1 cellular context compared by ENCODE assay signal in genomic region chr1:208234721-208235120, GRCh38.
A peak's percentile ranks its signal among the peaks of the same experiment; 100 is the strongest.
TF ChIP-seq lines count a peak whose summit lies in the region.

No MANE protein-coding gene starts in this region.

TF ChIP-seq in HepG2, 621 proteins besides CTCF, POLR2A, EP300 and RAD21 (continued from another document):
- TF ChIP-seq, protein P1, sequence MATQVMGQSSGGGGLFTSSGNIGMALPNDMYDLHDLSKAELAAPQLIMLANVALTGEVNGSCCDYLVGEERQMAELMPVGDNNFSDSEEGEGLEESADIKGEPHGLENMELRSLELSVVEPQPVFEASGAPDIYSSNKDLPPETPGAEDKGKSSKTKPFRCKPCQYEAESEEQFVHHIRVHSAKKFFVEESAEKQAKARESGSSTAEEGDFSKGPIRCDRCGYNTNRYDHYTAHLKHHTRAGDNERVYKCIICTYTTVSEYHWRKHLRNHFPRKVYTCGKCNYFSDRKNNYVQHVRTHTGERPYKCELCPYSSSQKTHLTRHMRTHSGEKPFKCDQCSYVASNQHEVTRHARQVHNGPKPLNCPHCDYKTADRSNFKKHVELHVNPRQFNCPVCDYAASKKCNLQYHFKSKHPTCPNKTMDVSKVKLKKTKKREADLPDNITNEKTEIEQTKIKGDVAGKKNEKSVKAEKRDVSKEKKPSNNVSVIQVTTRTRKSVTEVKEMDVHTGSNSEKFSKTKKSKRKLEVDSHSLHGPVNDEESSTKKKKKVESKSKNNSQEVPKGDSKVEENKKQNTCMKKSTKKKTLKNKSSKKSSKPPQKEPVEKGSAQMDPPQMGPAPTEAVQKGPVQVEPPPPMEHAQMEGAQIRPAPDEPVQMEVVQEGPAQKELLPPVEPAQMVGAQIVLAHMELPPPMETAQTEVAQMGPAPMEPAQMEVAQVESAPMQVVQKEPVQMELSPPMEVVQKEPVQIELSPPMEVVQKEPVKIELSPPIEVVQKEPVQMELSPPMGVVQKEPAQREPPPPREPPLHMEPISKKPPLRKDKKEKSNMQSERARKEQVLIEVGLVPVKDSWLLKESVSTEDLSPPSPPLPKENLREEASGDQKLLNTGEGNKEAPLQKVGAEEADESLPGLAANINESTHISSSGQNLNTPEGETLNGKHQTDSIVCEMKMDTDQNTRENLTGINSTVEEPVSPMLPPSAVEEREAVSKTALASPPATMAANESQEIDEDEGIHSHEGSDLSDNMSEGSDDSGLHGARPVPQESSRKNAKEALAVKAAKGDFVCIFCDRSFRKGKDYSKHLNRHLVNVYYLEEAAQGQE (IDR thresholded peaks at IDR 0.05; ENCODE audit: borderline replicate concordance in 1 of 2, low read depth in 1 of 2, low read length in 2 of 2): no peak
- no peak for TF ChIP-seq ZNF326 (CRISPR knock-in tag; IDR thresholded peaks at IDR 0.05; ENCODE audit: borderline replicate concordance)
- no peak for TF ChIP-seq ZSCAN5A (CRISPR knock-in tag; IDR thresholded peaks at IDR 0.05; ENCODE audit: borderline replicate concordance)
- peak; percentile 46 for TF ChIP-seq TEAD3 (CRISPR knock-in tag; optimal IDR thresholded peaks at IDR 0.05; ENCODE audit: borderline replicate concordance)
- peak; percentile 71 for TF ChIP-seq FOSL1 (CRISPR knock-in tag; IDR thresholded peaks at IDR 0.05; ENCODE audit: borderline replicate concordance)
- TF ChIP-seq USF2 (IDR thresholded peaks at IDR 0.05; ENCODE audit: low read depth, low read length): no peak
- TF ChIP-seq USF2 (CRISPR knock-in tag; IDR thresholded peaks at IDR 0.05; ENCODE audit: borderline replicate concordance): no peak
- TF ChIP-seq DMAP1 (CRISPR knock-in tag; IDR thresholded peaks at IDR 0.05): no peak
- no peak for TF ChIP-seq MLLT10 (CRISPR knock-in tag; IDR thresholded peaks at IDR 0.05)
- no peak for TF ChIP-seq ZNF276 (CRISPR knock-in tag; IDR thresholded peaks at IDR 0.05; ENCODE audit: low read depth)
- no peak for TF ChIP-seq PCBP2 (optimal IDR thresholded peaks at IDR 0.05; ENCODE audit: low read depth, low read length, poor library complexity, severe bottlenecking)
- TF ChIP-seq, protein P2, sequence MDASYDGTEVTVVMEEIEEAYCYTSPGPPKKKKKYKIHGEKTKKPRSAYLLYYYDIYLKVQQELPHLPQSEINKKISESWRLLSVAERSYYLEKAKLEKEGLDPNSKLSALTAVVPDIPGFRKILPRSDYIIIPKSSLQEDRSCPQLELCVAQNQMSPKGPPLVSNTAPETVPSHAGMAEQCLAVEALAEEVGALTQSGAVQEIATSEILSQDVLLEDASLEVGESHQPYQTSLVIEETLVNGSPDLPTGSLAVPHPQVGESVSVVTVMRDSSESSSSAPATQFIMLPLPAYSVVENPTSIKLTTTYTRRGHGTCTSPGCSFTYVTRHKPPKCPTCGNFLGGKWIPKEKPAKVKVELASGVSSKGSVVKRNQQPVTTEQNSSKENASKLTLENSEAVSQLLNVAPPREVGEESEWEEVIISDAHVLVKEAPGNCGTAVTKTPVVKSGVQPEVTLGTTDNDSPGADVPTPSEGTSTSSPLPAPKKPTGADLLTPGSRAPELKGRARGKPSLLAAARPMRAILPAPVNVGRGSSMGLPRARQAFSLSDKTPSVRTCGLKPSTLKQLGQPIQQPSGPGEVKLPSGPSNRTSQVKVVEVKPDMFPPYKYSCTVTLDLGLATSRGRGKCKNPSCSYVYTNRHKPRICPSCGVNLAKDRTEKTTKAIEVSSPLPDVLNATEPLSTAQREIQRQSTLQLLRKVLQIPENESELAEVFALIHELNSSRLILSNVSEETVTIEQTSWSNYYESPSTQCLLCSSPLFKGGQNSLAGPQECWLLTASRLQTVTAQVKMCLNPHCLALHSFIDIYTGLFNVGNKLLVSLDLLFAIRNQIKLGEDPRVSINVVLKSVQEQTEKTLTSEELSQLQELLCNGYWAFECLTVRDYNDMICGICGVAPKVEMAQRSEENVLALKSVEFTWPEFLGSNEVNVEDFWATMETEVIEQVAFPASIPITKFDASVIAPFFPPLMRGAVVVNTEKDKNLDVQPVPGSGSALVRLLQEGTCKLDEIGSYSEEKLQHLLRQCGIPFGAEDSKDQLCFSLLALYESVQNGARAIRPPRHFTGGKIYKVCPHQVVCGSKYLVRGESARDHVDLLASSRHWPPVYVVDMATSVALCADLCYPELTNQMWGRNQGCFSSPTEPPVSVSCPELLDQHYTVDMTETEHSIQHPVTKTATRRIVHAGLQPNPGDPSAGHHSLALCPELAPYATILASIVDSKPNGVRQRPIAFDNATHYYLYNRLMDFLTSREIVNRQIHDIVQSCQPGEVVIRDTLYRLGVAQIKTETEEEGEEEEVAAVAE (CRISPR knock-in tag; IDR thresholded peaks at IDR 0.05; ENCODE audit: borderline replicate concordance): 0 out of 2 replicates have a peak, but pooled peaks have one; percentile 27
